ENCODE assay signal across 8 cellular contexts in genomic region chr7:1532456-1533254, GRCh38. TPM values are rescaled to one million over a fixed set of nuclear protein-coding genes. Genes with fewer than 3 reads are reported as not detected.
A peak's percentile ranks its signal among the peaks of the same experiment; 100 is the strongest.
DNase-seq lines count a peak whose midpoint lies in the region; ATAC-seq and TF ChIP-seq lines count a peak whose summit lies in the region.

No MANE protein-coding gene starts in this region.

- H3K27me3 Mint-ChIP-seq in T-helper 2 cell treated with Interferon-gamma antibody and Interleukin-4, amounts not matched to agents 5 μg/mL and 100 μg/mL, for 36 hours (ENCODE audit: low read depth): no peaks in the 10 kb centered on the region

- POLR2A ChIA-PET in HCT116 (lab: Charles Lee): no interaction called here

- peaks cover 2 to 6% of the 10 kb centered on the region in 2 experiments; a peak in 3 of 4 replicates for H3K36me3 ChIP-seq in HCT116 (ENCODE audit: control insufficient read depth in 1 of 2, insufficient read depth in 2 of 2, low read length in 2 of 2)
- H3K36me3 ChIP-seq in body of pancreas (replicated peaks in 1 of 2; ENCODE audit: insufficient read depth in 1 of 2, low read depth in 2 of 2): no peaks in the 10 kb centered on the region
- H3K36me3 ChIP-seq in smooth muscle cell (ENCODE audit: low read depth): no peaks in the 10 kb centered on the region

- H3K9me2 ChIP-seq in HCT116 (ENCODE audit: insufficient read depth): no peaks in the 10 kb centered on the region

- DNase-seq in A172 (ENCODE audit: low spot score) (peak; percentile 98), HCT116 (ENCODE audit: low read depth, low spot score) (peak; percentile 43), body of pancreas (peak; percentile 88 to 94 (median 92)), inferior parietal cortex (ENCODE audit: extremely low spot score) (peak; percentile 55), smooth muscle cell (lab: John Stamatoyannopoulos, UW; ENCODE audit: unreplicated experiment) (peak; percentile 43), globus pallidus (ENCODE audit: low spot score) (no peak)
- DNase-seq in T-helper 2 cell treated with Interferon-gamma antibody and Interleukin-4, amounts not matched to agents 5 μg/mL and 100 μg/mL, for 36 hours (ENCODE audit: low spot score): peak; percentile 65

- H3K9ac ChIP-seq in HCT116 (ENCODE audit: low read length): peak overlapping the region; percentile 95
- peak overlapping the region; percentile 85 for H3K9ac ChIP-seq in smooth muscle cell (ENCODE audit: low read depth)

- H3K27ac ChIP-seq in HCT116 (ENCODE audit: low read depth, low read length) (peak overlapping the region; percentile 92), body of pancreas (peak overlapping the region; percentile 97 to 100 (median 98)), smooth muscle cell (ENCODE audit: low read depth) (peak overlapping the region; percentile 97)

- no peak for TF ChIP-seq RAD21 in HCT116 (IDR thresholded peaks at IDR 0.05; ENCODE audit: low read depth)

- H3K4me3 Mint-ChIP-seq in T-helper 2 cell treated with Interferon-gamma antibody and Interleukin-4, amounts not matched to agents 5 μg/mL and 100 μg/mL, for 36 hours: peak overlapping the region; percentile 90

- H3K27ac Mint-ChIP-seq in T-helper 2 cell treated with Interferon-gamma antibody and Interleukin-4, amounts not matched to agents 5 μg/mL and 100 μg/mL, for 36 hours: peak overlapping the region; percentile 91

- CTCF ChIA-PET in HCT116 (lab: Charles Lee): no interaction called here

- RAD21 ChIA-PET in HCT116 (lab: Charles Lee; ENCODE audit: low non-redundant PET in 1 of 2, low total read pairs in 2 of 2, uncharacterized antibody in 2 of 2, unreplicated experiment in 2 of 2): interaction anchor here in 1 of 2 experiments (1.0 kb wide), 1 partner anchor 24 kb away, joined by 3 read pairs; the partner anchor contains the start of gene TMEM184A

- H3K9me3 ChIP-seq in HCT116 (ENCODE audit: control insufficient read depth in 1 of 2, insufficient read depth in 1 of 2, low read depth in 1 of 2, low read length in 2 of 2) (no peaks in the 10 kb centered on the region), body of pancreas (no peaks in the 10 kb centered on the region), smooth muscle cell (replicated peaks; ENCODE audit: low read depth) (no peaks in the 10 kb centered on the region)

- H3K27me3 ChIP-seq in HCT116 (ENCODE audit: insufficient read depth, low read length): no peaks in the 10 kb centered on the region
- H3K27me3 ChIP-seq in body of pancreas: no peaks in the 10 kb centered on the region
- no peaks in the 10 kb centered on the region for H3K27me3 ChIP-seq in smooth muscle cell (ENCODE audit: low read depth)

- peak; percentile 23 for ATAC-seq in HCT116
- ATAC-seq in body of pancreas: peak; percentile 64
- no peak for ATAC-seq in GM21367 (IDR thresholded peaks at IDR 0.05; ENCODE audit: unreplicated experiment)

- peaks cover 47 to 80% of the 10 kb centered on the region in 2 experiments for H3K4me1 ChIP-seq in HCT116 (ENCODE audit: control insufficient read depth in 1 of 2, insufficient read depth in 2 of 2, low read length in 2 of 2)
- peaks cover 62% of the 10 kb centered on the region for H3K4me1 ChIP-seq in body of pancreas
- H3K4me1 ChIP-seq in smooth muscle cell (ENCODE audit: low read depth): peaks cover 12% of the 10 kb centered on the region

- H3K4me2 ChIP-seq in HCT116 (ENCODE audit: low read length) (peak overlapping the region; percentile 86), smooth muscle cell (peak overlapping the region; percentile 85)

- TF ChIP-seq POLR2A in HCT116 (IDR thresholded peaks at IDR 0.05; ENCODE audit: borderline replicate concordance, extremely low read depth, insufficient read depth, insufficient read length): no peak
- peak; percentile 89 to 94 (median 93) for TF ChIP-seq POLR2A in body of pancreas (IDR thresholded peaks at IDR 0.05)

- H3K4me3 ChIP-seq in HCT116 (replicated peaks in 1 of 2; ENCODE audit: low read depth in 1 of 2, low read length in 2 of 2): peak overlapping the region; percentile 78 to 82
- H3K4me3 ChIP-seq in body of pancreas: peak overlapping the region in 1 of 2 donors; percentile 55
- H3K4me3 ChIP-seq in smooth muscle cell: peak overlapping the region; percentile 49

- intact Hi-C loops in HCT116 (cut with micrococcal nuclease) (loop anchor here (1.0 kb wide), 1 partner anchor 24 kb away; the partner anchor contains the start of gene TMEM184A), body of pancreas (cut with DNase I) (no loop called here)

- H2AFZ ChIP-seq in HCT116 (ENCODE audit: low read depth, low read length, poor library complexity, severe bottlenecking): no peak overlapping the region
- H2AFZ ChIP-seq in smooth muscle cell (ENCODE audit: low read depth): no peak overlapping the region

- H4K20me1 ChIP-seq in HCT116 (ENCODE audit: insufficient read depth): no peaks in the 10 kb centered on the region; the same call in 1 of the 2 replicates
- peaks cover 27% of the 10 kb centered on the region for H4K20me1 ChIP-seq in smooth muscle cell (ENCODE audit: low read depth)

- H3K79me2 ChIP-seq in HCT116 (ENCODE audit: insufficient read depth, low read length): peaks cover 66% of the 10 kb centered on the region
- peaks cover 30% of the 10 kb centered on the region for H3K79me2 ChIP-seq in smooth muscle cell (ENCODE audit: low read depth)

- peaks cover 20% of the 10 kb centered on the region for H3K4me1 Mint-ChIP-seq in T-helper 2 cell treated with Interferon-gamma antibody and Interleukin-4, amounts not matched to agents 5 μg/mL and 100 μg/mL, for 36 hours (ENCODE audit: low read depth)

- BruUV-seq in HCT116 (replicated peaks; lab: Mats Ljungman, UMichigan): TSS peak; percentile 91

- H3K36me3 Mint-ChIP-seq in T-helper 2 cell treated with Interferon-gamma antibody and Interleukin-4, amounts not matched to agents 5 μg/mL and 100 μg/mL, for 36 hours (ENCODE audit: low read depth): peaks cover 4% of the 10 kb centered on the region

- no peaks in the 10 kb centered on the region for H3K9me3 Mint-ChIP-seq in T-helper 2 cell treated with Interferon-gamma antibody and Interleukin-4, amounts not matched to agents 5 μg/mL and 100 μg/mL, for 36 hours

- no peak for TF ChIP-seq CTCF in HCT116 (IDR thresholded peaks at IDR 0.05 in 2 of 3, conservative IDR thresholded peaks at IDR 0.05 in 1 of 3; ENCODE audit: borderline replicate concordance in 1 of 3, insufficient read depth in 1 of 3, low read depth in 2 of 3, low read length in 2 of 3)
- no peak for TF ChIP-seq CTCF in body of pancreas (IDR thresholded peaks at IDR 0.05)
- TF ChIP-seq CTCF in smooth muscle cell (IDR thresholded peaks at IDR 0.05; ENCODE audit: borderline replicate concordance, insufficient read depth, poor library complexity, severe bottlenecking): no peak

- H3F3A ChIP-seq in smooth muscle cell (ENCODE audit: low read depth): peaks cover 13% of the 10 kb centered on the region

- WGBS in body of pancreas, 2 donors: 0% methylated on average over 25 to 36 of the region's 36 CpGs
- 16% methylated on average over 36 of the region's 36 CpGs for WGBS in smooth muscle cell (ENCODE audit: low lambda C conversion rate)

TF ChIP-seq in HCT116, 20 proteins besides CTCF, POLR2A, EP300 and RAD21:
- TF ChIP-seq ZBTB33 (IDR thresholded peaks at IDR 0.05; ENCODE audit: extremely low read depth, insufficient replicate concordance, low read length) (no peak), POLR2AphosphoS5 (IDR thresholded peaks at IDR 0.05; ENCODE audit: low read depth, low read length) (peak; percentile 48), TCF7L2 (IDR thresholded peaks at IDR 0.05; ENCODE audit: borderline replicate concordance, extremely low read depth, insufficient read depth, insufficient read length) (no peak), JUND (IDR thresholded peaks at IDR 0.05) (no peak)

RNA-seq across cellular contexts. Expression of gene MAFK, which starts 2.2 kb away (rescaled TPM):
- 49.6 and 54.3 TPM in 2 replicates for total RNA-seq in A172 (2014; rRNA removed; shearing (Covaris generic))
- 56.3 TPM for total RNA-seq in HCT116 (2021; ENCODE audit: unreplicated experiment)
- 35.3 and 61.9 TPM in 2 replicates for polyA plus RNA-seq in HCT116 (2012)
- 10 to 100 TPM; 25.7 to 52.7 TPM for total RNA-seq in body of pancreas
- total RNA-seq in smooth muscle cell: 8.5 and 8.8 TPM in 2 replicates
- 2.8 and 4.4 TPM in 2 replicates for polyA plus RNA-seq in smooth muscle cell

RNA-seq across cellular contexts. Expression of gene TMEM184A, which starts 23.4 kb away (rescaled TPM):
- total RNA-seq in A172 (2014; rRNA removed; shearing (Covaris generic)): 2.7 and 3.6 TPM in 2 replicates
- total RNA-seq in HCT116 (2021; ENCODE audit: unreplicated experiment) (34.8 TPM), body of pancreas (10 to 100 TPM; 21.0 to 65.3 TPM), smooth muscle cell (4.8 and 6.6 TPM in 2 replicates)
- polyA plus RNA-seq in HCT116 (2012): 21.4 and 21.7 TPM in 2 replicates
- 1.6 and 4.5 TPM in 2 replicates for polyA plus RNA-seq in smooth muscle cell

RNA-seq across cellular contexts. Expression of gene INTS1, which starts 28.5 kb away (rescaled TPM):
- 45.3 and 49.6 TPM in 2 replicates for total RNA-seq in A172 (2014; rRNA removed; shearing (Covaris generic))
- total RNA-seq in HCT116 (2021; ENCODE audit: unreplicated experiment): 167 TPM
- polyA plus RNA-seq in HCT116 (2012): 100 TPM in 2 replicates
- total RNA-seq in body of pancreas: 10 to 100 TPM; 66.3 to 72.9 TPM
- 18.2 and 18.9 TPM in 2 replicates for total RNA-seq in smooth muscle cell
- polyA plus RNA-seq in smooth muscle cell: 48.0 and 51.2 TPM in 2 replicates

RNA-seq across cellular contexts. Expression of gene PSMG3, which starts 37.2 kb away (rescaled TPM):
- total RNA-seq in A172 (2014; rRNA removed; shearing (Covaris generic)): 91.0 and 138 TPM in 2 replicates
- 60.9 TPM for total RNA-seq in HCT116 (2021; ENCODE audit: unreplicated experiment)
- 82.1 and 82.9 TPM in 2 replicates for polyA plus RNA-seq in HCT116 (2012)
- 10 to 100 TPM; 34.0 to 39.6 TPM for total RNA-seq in body of pancreas
- total RNA-seq in smooth muscle cell: 24.5 and 30.7 TPM in 2 replicates
- 45.2 and 45.3 TPM in 2 replicates for polyA plus RNA-seq in smooth muscle cell
